In the genomic region with DNA sequence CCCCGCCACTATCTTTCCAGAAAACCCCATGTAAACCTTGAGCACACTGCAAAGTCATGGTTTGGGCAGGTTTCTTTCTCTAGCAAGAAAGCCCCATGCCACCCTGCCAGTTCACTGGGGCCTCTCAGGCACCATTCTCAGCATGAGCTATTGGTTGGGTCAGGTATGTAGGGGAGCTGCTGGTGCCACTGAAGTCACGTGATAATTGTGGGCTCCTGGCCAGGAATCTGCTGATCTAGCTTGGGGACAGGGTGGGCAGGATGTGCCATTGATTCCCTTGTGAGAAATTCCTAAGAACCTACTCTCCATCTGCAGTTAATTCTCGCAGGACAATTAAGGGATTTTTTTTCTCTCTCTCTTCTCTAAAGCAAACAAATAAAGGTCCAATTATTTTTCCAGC, we compare ENCODE assay signal across 19 cellular contexts. TPM values are rescaled to one million over a fixed set of nuclear protein-coding genes. Genes with fewer than 3 reads are reported as not detected.
DNase-seq lines count a peak whose midpoint lies in the region; ATAC-seq and TF ChIP-seq lines count a peak whose summit lies in the region.
"Had no signal": no experiment of that assay in that cellular context is flagged by ENCODE, and none has a peak within 500 bp of the region (broad histone marks: within the 10 kb centered on the region; RNA-seq: fewer than 3 reads in every experiment).

No MANE protein-coding gene starts in this region.

- no peak for TF ChIP-seq CTCF in osteoblast (IDR thresholded peaks at IDR 0.05; ENCODE audit: extremely low read depth, low read depth, low read length)

- H3K27ac ChIP-seq in osteoblast (ENCODE audit: low read depth, low read length), result no peak overlapping the region
- H3K27ac ChIP-seq: 22Rv1, Peyer's patch had no signal

- H3K27me3 ChIP-seq in adipocyte (replicated peaks; ENCODE audit: control insufficient read depth, insufficient read depth, low read length) (no peaks in the 10 kb centered on the region), osteoblast (ENCODE audit: insufficient read depth, low read length) (peaks cover 7% of the 10 kb centered on the region)
- H3K27me3 ChIP-seq: Peyer's patch had no signal

- H3K9ac ChIP-seq in adipocyte (ENCODE audit: low read length), result no peak overlapping the region

- DNase-seq in DMS79 treated with DMSO at 0.1 percent for 48 hours (lab: John Stamatoyannopoulos, UW) (peak; percentile 84), DMS79 (lab: John Stamatoyannopoulos, UW) (no peak), adipocyte (ENCODE audit: low read depth) (peak; percentile 16), osteoblast (ENCODE audit: insufficient read length, low spot score, missing footprints) (no peak), NCI-H345 treated with DMSO at 0.1 percent for 48 hours (lab: John Stamatoyannopoulos, UW; ENCODE audit: unreplicated experiment) (no peak), COLO668 (lab: John Stamatoyannopoulos, UW; ENCODE audit: unreplicated experiment) (no peak), inferior parietal cortex (ENCODE audit: extremely low spot score) (no peak)
- DNase-seq: C1 segment of cervical spinal cord, GF-D8, GOT3, NCI-H1417 treated with DMSO at 0.1 percent for 48 hours, NCI-H2029, NCI-H446, NCI-H748 treated with DMSO at 0.1 percent for 48 hours, Peyer's patch, SHP77, T-helper 17 cell had no signal

- H3K4me2 ChIP-seq in osteoblast (ENCODE audit: insufficient read depth, low read length), result peak overlapping the region; percentile 12

- H3K36me3 ChIP-seq in adipocyte (ENCODE audit: control insufficient read depth, insufficient read depth, low read length, severe bottlenecking) (no peaks in the 10 kb centered on the region), osteoblast (ENCODE audit: insufficient read depth, low read length) (no peaks in the 10 kb centered on the region)
- H3K36me3 ChIP-seq: Peyer's patch had no signal

- no peaks in the 10 kb centered on the region for H4K20me1 ChIP-seq in osteoblast (ENCODE audit: insufficient read depth, low read length)

- H3K4me1 ChIP-seq in adipocyte (ENCODE audit: control insufficient read depth, insufficient read depth, low read length), result peaks cover 30% of the 10 kb centered on the region
- no peaks in the 10 kb centered on the region for H3K4me1 ChIP-seq in osteoblast (ENCODE audit: insufficient read depth, low read length)

- H3K4me3 ChIP-seq in adipocyte (ENCODE audit: low read length) (peak overlapping the region; percentile 30), osteoblast (ENCODE audit: insufficient read depth, low read length) (no peak overlapping the region)
- H3K4me3 ChIP-seq: Peyer's patch had no signal

- no peak overlapping the region for H2AFZ ChIP-seq in osteoblast (ENCODE audit: low read length)

- H3K79me2 ChIP-seq in osteoblast (ENCODE audit: insufficient read depth, low read length), result no peaks in the 10 kb centered on the region

- peak; percentile 55 for ATAC-seq in GM18868 (IDR thresholded peaks at IDR 0.05; ENCODE audit: unreplicated experiment)
- ATAC-seq: T-helper 17 cell had no signal

- no peaks in the 10 kb centered on the region for H3K9me3 ChIP-seq in adipocyte (ENCODE audit: control insufficient read depth, low read length)
- H3K9me3 ChIP-seq in osteoblast (ENCODE audit: low read depth, low read length), result no peaks in the 10 kb centered on the region
- H3K9me3 ChIP-seq: Peyer's patch had no signal

RNA-seq across cellular contexts. Expression of a gene that starts 26.5 kb away (rescaled TPM):
- 100 and 115 TPM in 2 replicates for total RNA-seq in osteoblast

Comparison
In these comparisons a context has a peak if more than half of its experiments do, and no peak if none do; other contexts are left out.
1. DNase-seq: peak in DMS79 treated with DMSO at 0.1 percent for 48 hours (single experiment) and adipocyte (single experiment); none in DMS79 (single experiment), osteoblast (single experiment), NCI-H345 treated with DMSO at 0.1 percent for 48 hours (single experiment), COLO668 (single experiment) and inferior parietal cortex (single experiment).